27 cellular contexts compared by ENCODE assay signal in the genomic region with DNA sequence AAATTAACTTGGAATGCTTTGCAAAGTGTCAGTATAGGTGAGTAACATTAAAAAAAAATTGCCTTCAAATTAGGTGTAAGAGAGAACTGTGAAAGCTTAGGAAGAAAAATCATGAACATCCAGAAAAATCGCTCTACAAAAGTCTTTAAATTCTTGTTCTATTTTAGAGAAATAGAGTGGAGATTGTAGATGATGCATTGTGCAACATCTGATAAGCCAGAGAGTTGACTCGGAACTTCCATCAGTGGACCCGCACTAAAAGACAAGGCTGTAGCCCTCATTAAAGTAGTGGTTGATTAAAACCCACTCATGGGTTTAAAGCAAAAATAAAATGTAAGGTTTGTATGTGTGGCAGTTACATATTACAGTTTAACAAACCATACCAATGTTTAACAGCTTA.
"Had no signal": no experiment of that assay in that cellular context is flagged by ENCODE, and none has a peak within 500 bp of the region (broad histone marks: within the 10 kb centered on the region; RNA-seq: fewer than 3 reads in every experiment).

No MANE protein-coding gene starts in this region.

- H3K4me3 Mint-ChIP-seq: activated CD4-positive, alpha-beta memory T cell treated with anti-CD3 and anti-CD28 coated beads, Interleukin-2, amount 10 ng/mL, durations not matched to agents 7 days and 5 days; activated CD4-positive, alpha-beta T cell treated with anti-CD3 and anti-CD28 coated beads, Interleukin-2, amount 10 ng/mL, durations not matched to agents 7 days and 5 days; activated naive CD8-positive, alpha-beta T cell treated with anti-CD3 and anti-CD28 coated beads, Interleukin-2, amount 10 ng/mL, durations not matched to agents 7 days and 5 days; activated T-cell treated with anti-CD3 and anti-CD28 coated beads, Interleukin-2, amount 50 U/mL, for 72 hours; brain; central memory CD8-positive, alpha-beta T cell; T-helper 1 cell treated with Interleukin-12 subunit alpha and Interleukin-12 subunit beta and Interleukin-4 antibody, amounts not matched to agents 30 μg/mL and 1 μg/mL, for 36 hours; WTC11 had no signal

- H3K9me3 Mint-ChIP-seq: activated CD4-positive, alpha-beta memory T cell treated with anti-CD3 and anti-CD28 coated beads, Interleukin-2, amount 10 ng/mL, durations not matched to agents 7 days and 5 days; activated CD4-positive, alpha-beta T cell treated with anti-CD3 and anti-CD28 coated beads, Interleukin-2, amount 10 ng/mL, durations not matched to agents 7 days and 5 days; activated T-cell treated with anti-CD3 and anti-CD28 coated beads, Interleukin-2, amount 50 U/mL, for 72 hours; brain; central memory CD8-positive, alpha-beta T cell; T-helper 1 cell treated with Interleukin-12 subunit alpha and Interleukin-12 subunit beta and Interleukin-4 antibody, amounts not matched to agents 30 μg/mL and 1 μg/mL, for 36 hours; WTC11 had no signal

- H3K36me3 Mint-ChIP-seq: WTC11 had no signal

- FAIRE-seq: astrocyte, RCC 7860 had no signal

- ATAC-seq: activated T-cell treated with anti-CD3 and anti-CD28 coated beads, Interleukin-2, amount 50 U/mL, for 72 hours; WTC11 had no signal

- H3K27ac Mint-ChIP-seq: activated CD4-positive, alpha-beta memory T cell treated with anti-CD3 and anti-CD28 coated beads, Interleukin-2, amount 10 ng/mL, durations not matched to agents 7 days and 5 days; activated CD4-positive, alpha-beta T cell treated with anti-CD3 and anti-CD28 coated beads, Interleukin-2, amount 10 ng/mL, durations not matched to agents 7 days and 5 days; activated naive CD8-positive, alpha-beta T cell treated with anti-CD3 and anti-CD28 coated beads, Interleukin-2, amount 10 ng/mL, durations not matched to agents 7 days and 5 days; brain; T-helper 1 cell treated with Interleukin-12 subunit alpha and Interleukin-12 subunit beta and Interleukin-4 antibody, amounts not matched to agents 30 μg/mL and 1 μg/mL, for 36 hours; WTC11 had no signal

- H3K27me3 Mint-ChIP-seq: activated CD4-positive, alpha-beta memory T cell treated with anti-CD3 and anti-CD28 coated beads, Interleukin-2, amount 10 ng/mL, durations not matched to agents 7 days and 5 days; activated CD4-positive, alpha-beta T cell treated with anti-CD3 and anti-CD28 coated beads, Interleukin-2, amount 10 ng/mL, durations not matched to agents 7 days and 5 days; activated naive CD8-positive, alpha-beta T cell treated with anti-CD3 and anti-CD28 coated beads, Interleukin-2, amount 10 ng/mL, durations not matched to agents 7 days and 5 days; brain; central memory CD8-positive, alpha-beta T cell had no signal

- DNase-seq: activated CD4-positive, alpha-beta memory T cell treated with anti-CD3 and anti-CD28 coated beads, Interleukin-2, amount 10 ng/mL, durations not matched to agents 7 days and 5 days; activated CD4-positive, alpha-beta T cell treated with anti-CD3 and anti-CD28 coated beads, Interleukin-2, amount 10 ng/mL, durations not matched to agents 7 days and 5 days; activated CD4-positive, CD25-positive, alpha-beta regulatory T cell treated with anti-CD3 and anti-CD28 coated beads, Interleukin-2, amount 50 U/mL, for 72 hours; activated naive CD4-positive, alpha-beta T cell treated with anti-CD3 and anti-CD28 coated beads, Interleukin-2, amount 50 U/mL, for 16 hours; activated naive CD8-positive, alpha-beta T cell treated with anti-CD3 and anti-CD28 coated beads, Interleukin-2, amount 10 ng/mL, durations not matched to agents 7 days and 5 days; activated T-cell treated with anti-CD3 and anti-CD28 coated beads, Interleukin-2, amount 50 U/mL, for 72 hours; amygdala; Karpas-422; MM.1S; NCI-H1092 treated with DMSO at 0.1 percent for 48 hours; NCI-H1417 treated with DMSO at 0.1 percent for 48 hours; NCI-H1694; NCI-H2029; NCI-H2107; NCI-H345; NCI-H510A; NCI-H526 treated with DMSO at 0.1 percent for 48 hours; NCI-H82; NK-92 treated with Interleukin-12 subunit alpha and Interleukin-12 subunit beta, amount 100 ng/mL, for 24 hours; SHP77 treated with DMSO at 0.1 percent for 48 hours; T-helper 9 cell had no signal
